Comparison of ENCODE assay signal across 17 cellular contexts in the genomic region with DNA sequence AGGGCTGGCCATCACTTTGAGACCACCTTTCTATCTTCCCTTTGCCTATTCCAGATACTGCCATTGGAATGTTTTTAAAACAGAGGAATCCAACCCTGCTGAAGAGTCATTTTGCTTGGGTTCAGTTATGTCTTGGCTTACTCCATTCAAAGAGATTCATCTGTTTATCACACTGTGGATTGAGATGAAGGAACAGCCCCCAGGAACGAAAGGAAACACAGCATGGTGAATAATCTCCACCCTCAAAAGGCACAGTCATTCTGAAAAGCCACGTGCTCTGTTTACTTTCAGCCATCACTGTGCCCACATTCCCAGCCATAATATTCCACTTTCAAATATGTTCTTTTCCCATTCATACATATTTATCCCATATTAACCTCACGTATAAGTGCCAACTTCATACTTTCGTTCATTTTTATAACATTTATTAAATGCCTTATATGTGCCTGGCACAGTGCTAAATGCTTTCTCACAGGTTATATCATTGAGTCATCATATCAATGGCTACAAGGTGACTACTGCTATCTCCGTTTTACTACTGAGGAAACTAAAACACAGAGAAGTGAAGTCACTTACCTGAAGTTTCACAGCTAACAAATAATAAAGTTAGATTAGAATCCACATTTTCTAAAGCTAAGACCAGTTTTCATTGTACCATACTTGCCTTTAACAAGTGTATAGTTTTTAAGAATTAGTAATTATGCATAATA.
"Had no signal": no experiment of that assay in that cellular context is flagged by ENCODE, and none has a peak within 500 bp of the region (broad histone marks: within the 10 kb centered on the region; RNA-seq: fewer than 3 reads in every experiment).

No MANE protein-coding gene starts in this region.

- H3K4me3 Mint-ChIP-seq: activated naive CD8-positive, alpha-beta T cell treated with anti-CD3 and anti-CD28 coated beads for 36 hours; WTC11 had no signal

- H3K9me3 ChIP-seq: colonic mucosa had no signal

- ATAC-seq: T-helper 17 cell, WTC11 had no signal

- DNase-seq: activated CD4-positive, CD25-positive, alpha-beta regulatory T cell treated with anti-CD3 and anti-CD28 coated beads, Interleukin-2, amount 50 U/mL, for 72 hours; activated CD8-positive, alpha-beta memory T cell treated with anti-CD3 and anti-CD28 coated beads for 24 hours; activated naive CD8-positive, alpha-beta T cell treated with anti-CD3 and anti-CD28 coated beads for 36 hours; activated T-cell treated with anti-CD3 and anti-CD28 coated beads, Interleukin-2, amount 50 U/mL, for 48 hours; anterior cingulate cortex; caudate nucleus; colonic mucosa; NCI-H1105 treated with DMSO at 0.1 percent for 48 hours; NCI-H1436 treated with DMSO at 0.1 percent for 48 hours; NCI-H187; NCI-H2081; NCI-H524; PC-9; SIG-M5; T-helper 17 cell; T-helper 9 cell had no signal

- H3K27me3 Mint-ChIP-seq: activated naive CD8-positive, alpha-beta T cell treated with anti-CD3 and anti-CD28 coated beads for 36 hours; T-helper 17 cell had no signal

- H3K4me1 Mint-ChIP-seq: activated naive CD8-positive, alpha-beta T cell treated with anti-CD3 and anti-CD28 coated beads for 36 hours; T-helper 17 cell had no signal

- H3K36me3 Mint-ChIP-seq: activated naive CD8-positive, alpha-beta T cell treated with anti-CD3 and anti-CD28 coated beads for 36 hours; WTC11 had no signal

- H3K9me3 Mint-ChIP-seq: activated naive CD8-positive, alpha-beta T cell treated with anti-CD3 and anti-CD28 coated beads for 36 hours had no signal

- H3K27ac ChIP-seq: colonic mucosa, PC-9 had no signal

- H3K27ac Mint-ChIP-seq: activated naive CD8-positive, alpha-beta T cell treated with anti-CD3 and anti-CD28 coated beads for 36 hours; T-helper 17 cell; WTC11 had no signal

- H3K27me3 ChIP-seq: colonic mucosa had no signal
